12 cellular contexts compared by ENCODE assay signal in the genomic region with DNA sequence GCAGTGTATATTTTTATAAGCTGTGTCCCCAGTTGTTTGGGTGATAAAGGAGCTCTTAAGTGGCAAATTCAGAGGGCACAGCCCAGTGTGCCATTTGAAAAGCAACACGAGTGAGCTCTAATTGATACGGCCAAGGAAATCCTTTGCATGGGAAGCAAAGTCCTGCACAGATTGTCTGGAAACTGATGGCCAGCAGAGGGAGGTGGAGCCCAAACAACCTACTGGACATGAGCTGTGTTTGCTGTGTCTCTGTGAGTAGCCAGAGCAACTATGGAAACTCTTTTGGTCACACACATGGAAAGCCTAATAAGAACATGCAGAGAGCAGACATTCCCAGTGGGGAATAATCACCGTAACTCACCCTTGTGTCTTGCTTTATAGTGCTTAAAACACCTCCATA. TPM values are rescaled to one million over a fixed set of nuclear protein-coding genes. Genes with fewer than 3 reads are reported as not detected.
DNase-seq lines count a peak whose midpoint lies in the region; ATAC-seq and TF ChIP-seq lines count a peak whose summit lies in the region.
"Had no signal": no experiment of that assay in that cellular context is flagged by ENCODE, and none has a peak within 500 bp of the region (broad histone marks: within the 10 kb centered on the region; RNA-seq: fewer than 3 reads in every experiment).

No MANE protein-coding gene starts in this region.

- TF ChIP-seq RAD21 in Ishikawa (IDR thresholded peaks at IDR 0.05; ENCODE audit: low read depth) = peak; percentile 22; the same call in 1 of the 2 replicates
- TF ChIP-seq RAD21 in liver (IDR thresholded peaks at IDR 0.05) = peak; percentile 66 to 76

- 43 to 49% methylated on average over 3 of the region's 3 CpGs for WGBS in body of pancreas, 2 donors
- 51% methylated on average over 3 of the region's 3 CpGs for WGBS in liver

- H3K36me3 ChIP-seq in BE2C (no peaks in the 10 kb centered on the region), body of pancreas (replicated peaks in 1 of 2; ENCODE audit: insufficient read depth in 1 of 2, low read depth in 2 of 2) (no peaks in the 10 kb centered on the region), liver (ENCODE audit: control insufficient read depth in 4 of 4, insufficient read depth in 3 of 4, low read depth in 1 of 4, low read length in 3 of 4) (peaks cover 0 to 8% (median 2%) of the 10 kb centered on the region in 4 donors)

- no peak for DNase-seq in BE2C
- DNase-seq in body of pancreas = peak in 3 of 4 donors; percentile 33 to 48 (median 46)
- no peak for DNase-seq in G401 (ENCODE audit: low spot score)
- DNase-seq in DMS 273 (lab: John Stamatoyannopoulos, UW; ENCODE audit: unreplicated experiment) = no peak
- no peak for DNase-seq in activated T-cell treated with anti-CD3 and anti-CD28 coated beads, Interleukin-2, amount 50 U/mL, for 4 hours
- DNase-seq: foreskin melanocyte, mesenchymal stem cell, T1000 had no signal

- no peaks in the 10 kb centered on the region for H3K36me3 Mint-ChIP-seq in activated T-cell treated with anti-CD3 and anti-CD28 coated beads, Interleukin-2, amount 50 U/mL, for 4 hours (ENCODE audit: insufficient read depth)

- no peak for TF ChIP-seq EP300 in Ishikawa (IDR thresholded peaks at IDR 0.05; ENCODE audit: borderline replicate concordance)

- ATAC-seq in body of pancreas = peak; percentile 45
- ATAC-seq in activated CD4-positive, CD25-positive, alpha-beta regulatory T cell treated with anti-CD3 and anti-CD28 coated beads, Interleukin-2, amount 50 U/mL, for 24 hours = no peak
- no peak for ATAC-seq in activated T-cell treated with anti-CD3 and anti-CD28 coated beads, Interleukin-2, amount 50 U/mL, for 4 hours

- in situ Hi-C loops in G401 (cut with HindIII; ENCODE audit: low sequenced_read_pairs) = no loop called here

- H3K4me1 Mint-ChIP-seq in activated T-cell treated with anti-CD3 and anti-CD28 coated beads, Interleukin-2, amount 50 U/mL, for 4 hours (ENCODE audit: low read depth) = no peaks in the 10 kb centered on the region

- H3K27ac ChIP-seq in body of pancreas (peak overlapping the region in 1 of 4 donors; percentile 2), liver (ENCODE audit: low read depth in 1 of 2, low read length in 2 of 2) (no peak overlapping the region)
- H3K27ac ChIP-seq: skin epidermis had no signal

- TF ChIP-seq CTCF in BE2C (IDR thresholded peaks at IDR 0.05; ENCODE audit: low read depth, low read length) = peak; percentile 27
- peak in 4 of 7 experiments; percentile 37 to 46 (median 43) for TF ChIP-seq CTCF in body of pancreas (IDR thresholded peaks at IDR 0.05)
- TF ChIP-seq CTCF in liver (IDR thresholded peaks at IDR 0.05; ENCODE audit: low read depth, low read length, missing input control) = peak; percentile 43

- no peak overlapping the region for H3K4me3 Mint-ChIP-seq in activated T-cell treated with anti-CD3 and anti-CD28 coated beads, Interleukin-2, amount 50 U/mL, for 4 hours

- H3K27me3 ChIP-seq in BE2C (peaks cover 13% of the 10 kb centered on the region), body of pancreas (no peaks in the 10 kb centered on the region), liver (ENCODE audit: control insufficient read depth in 4 of 4, insufficient read depth in 4 of 4, low read length in 3 of 4) (no peaks in the 10 kb centered on the region)

- no peak overlapping the region for H3K9ac ChIP-seq in liver (ENCODE audit: low read depth in 1 of 2, low read length in 2 of 2)

- H3K9me3 Mint-ChIP-seq in activated T-cell treated with anti-CD3 and anti-CD28 coated beads, Interleukin-2, amount 50 U/mL, for 4 hours = no peaks in the 10 kb centered on the region

- intact Hi-C loops in body of pancreas (cut with DNase I) = no loop called here

- H3K9me3 ChIP-seq in BE2C (no peaks in the 10 kb centered on the region), body of pancreas (no peaks in the 10 kb centered on the region), liver (ENCODE audit: control insufficient read depth in 4 of 4, low read length in 3 of 4) (no peaks in the 10 kb centered on the region)

- H3K27me3 Mint-ChIP-seq in activated T-cell treated with anti-CD3 and anti-CD28 coated beads, Interleukin-2, amount 50 U/mL, for 4 hours (ENCODE audit: low read depth) = peaks cover 50% of the 10 kb centered on the region

- H3K4me1 ChIP-seq in BE2C = no peaks in the 10 kb centered on the region
- H3K4me1 ChIP-seq in body of pancreas = peaks cover 47% of the 10 kb centered on the region
- peaks cover 3 to 44% (median 19%) of the 10 kb centered on the region in 4 donors for H3K4me1 ChIP-seq in liver (ENCODE audit: control insufficient read depth in 4 of 4, insufficient read depth in 4 of 4, low read length in 3 of 4)

- TF ChIP-seq POLR2A in body of pancreas (IDR thresholded peaks at IDR 0.05) = no peak

- H3K4me3 ChIP-seq in BE2C (ENCODE audit: low read depth, low read length) (no peak overlapping the region), body of pancreas (no peak overlapping the region), liver (ENCODE audit: low read depth in 1 of 3, low read length in 3 of 3) (no peak overlapping the region)
- H3K4me3 ChIP-seq: skin epidermis had no signal

TF ChIP-seq in Ishikawa, 13 proteins besides CTCF, POLR2A, EP300 and RAD21:
- TF ChIP-seq TCF12 (IDR thresholded peaks at IDR 0.05; ENCODE audit: low read depth) = no peak
- TF ChIP-seq CREB1 (IDR thresholded peaks at IDR 0.05; ENCODE audit: low read depth) = no peak
TF ChIP-seq in Ishikawa: peak in this region for 0.

TF ChIP-seq in liver, 16 proteins besides CTCF, POLR2A, EP300 and RAD21:
- TF ChIP-seq, protein P1, sequence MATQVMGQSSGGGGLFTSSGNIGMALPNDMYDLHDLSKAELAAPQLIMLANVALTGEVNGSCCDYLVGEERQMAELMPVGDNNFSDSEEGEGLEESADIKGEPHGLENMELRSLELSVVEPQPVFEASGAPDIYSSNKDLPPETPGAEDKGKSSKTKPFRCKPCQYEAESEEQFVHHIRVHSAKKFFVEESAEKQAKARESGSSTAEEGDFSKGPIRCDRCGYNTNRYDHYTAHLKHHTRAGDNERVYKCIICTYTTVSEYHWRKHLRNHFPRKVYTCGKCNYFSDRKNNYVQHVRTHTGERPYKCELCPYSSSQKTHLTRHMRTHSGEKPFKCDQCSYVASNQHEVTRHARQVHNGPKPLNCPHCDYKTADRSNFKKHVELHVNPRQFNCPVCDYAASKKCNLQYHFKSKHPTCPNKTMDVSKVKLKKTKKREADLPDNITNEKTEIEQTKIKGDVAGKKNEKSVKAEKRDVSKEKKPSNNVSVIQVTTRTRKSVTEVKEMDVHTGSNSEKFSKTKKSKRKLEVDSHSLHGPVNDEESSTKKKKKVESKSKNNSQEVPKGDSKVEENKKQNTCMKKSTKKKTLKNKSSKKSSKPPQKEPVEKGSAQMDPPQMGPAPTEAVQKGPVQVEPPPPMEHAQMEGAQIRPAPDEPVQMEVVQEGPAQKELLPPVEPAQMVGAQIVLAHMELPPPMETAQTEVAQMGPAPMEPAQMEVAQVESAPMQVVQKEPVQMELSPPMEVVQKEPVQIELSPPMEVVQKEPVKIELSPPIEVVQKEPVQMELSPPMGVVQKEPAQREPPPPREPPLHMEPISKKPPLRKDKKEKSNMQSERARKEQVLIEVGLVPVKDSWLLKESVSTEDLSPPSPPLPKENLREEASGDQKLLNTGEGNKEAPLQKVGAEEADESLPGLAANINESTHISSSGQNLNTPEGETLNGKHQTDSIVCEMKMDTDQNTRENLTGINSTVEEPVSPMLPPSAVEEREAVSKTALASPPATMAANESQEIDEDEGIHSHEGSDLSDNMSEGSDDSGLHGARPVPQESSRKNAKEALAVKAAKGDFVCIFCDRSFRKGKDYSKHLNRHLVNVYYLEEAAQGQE (IDR thresholded peaks at IDR 0.05) = no peak
- TF ChIP-seq, protein P2, sequence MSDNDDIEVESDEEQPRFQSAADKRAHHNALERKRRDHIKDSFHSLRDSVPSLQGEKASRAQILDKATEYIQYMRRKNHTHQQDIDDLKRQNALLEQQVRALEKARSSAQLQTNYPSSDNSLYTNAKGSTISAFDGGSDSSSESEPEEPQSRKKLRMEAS (IDR thresholded peaks at IDR 0.05) = no peak
- TF ChIP-seq, protein P3, sequence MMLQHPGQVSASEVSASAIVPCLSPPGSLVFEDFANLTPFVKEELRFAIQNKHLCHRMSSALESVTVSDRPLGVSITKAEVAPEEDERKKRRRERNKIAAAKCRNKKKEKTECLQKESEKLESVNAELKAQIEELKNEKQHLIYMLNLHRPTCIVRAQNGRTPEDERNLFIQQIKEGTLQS (IDR thresholded peaks at IDR 0.05) = no peak
- TF ChIP-seq HNF4A (conservative IDR thresholded peaks at IDR 0.05) (no peak), GABPA (IDR thresholded peaks at IDR 0.05 in 1 of 2, conservative IDR thresholded peaks at IDR 0.05 in 1 of 2) (no peak), YY1 (IDR thresholded peaks at IDR 0.05) (no peak), SP1 (IDR thresholded peaks at IDR 0.05) (no peak), HNF4G (IDR thresholded peaks at IDR 0.05) (no peak), NR2F2 (IDR thresholded peaks at IDR 0.05) (no peak), FOXA2 (IDR thresholded peaks at IDR 0.05) (no peak), JUND (IDR thresholded peaks at IDR 0.05) (no peak), EGR1 (IDR thresholded peaks at IDR 0.05; ENCODE audit: low read depth in 2 of 2) (no peak), RXRA (IDR thresholded peaks at IDR 0.05) (no peak), FOXA1 (IDR thresholded peaks at IDR 0.05) (no peak), TAF1 (conservative IDR thresholded peaks at IDR 0.05) (no peak)
- TF ChIP-seq, protein P4, sequence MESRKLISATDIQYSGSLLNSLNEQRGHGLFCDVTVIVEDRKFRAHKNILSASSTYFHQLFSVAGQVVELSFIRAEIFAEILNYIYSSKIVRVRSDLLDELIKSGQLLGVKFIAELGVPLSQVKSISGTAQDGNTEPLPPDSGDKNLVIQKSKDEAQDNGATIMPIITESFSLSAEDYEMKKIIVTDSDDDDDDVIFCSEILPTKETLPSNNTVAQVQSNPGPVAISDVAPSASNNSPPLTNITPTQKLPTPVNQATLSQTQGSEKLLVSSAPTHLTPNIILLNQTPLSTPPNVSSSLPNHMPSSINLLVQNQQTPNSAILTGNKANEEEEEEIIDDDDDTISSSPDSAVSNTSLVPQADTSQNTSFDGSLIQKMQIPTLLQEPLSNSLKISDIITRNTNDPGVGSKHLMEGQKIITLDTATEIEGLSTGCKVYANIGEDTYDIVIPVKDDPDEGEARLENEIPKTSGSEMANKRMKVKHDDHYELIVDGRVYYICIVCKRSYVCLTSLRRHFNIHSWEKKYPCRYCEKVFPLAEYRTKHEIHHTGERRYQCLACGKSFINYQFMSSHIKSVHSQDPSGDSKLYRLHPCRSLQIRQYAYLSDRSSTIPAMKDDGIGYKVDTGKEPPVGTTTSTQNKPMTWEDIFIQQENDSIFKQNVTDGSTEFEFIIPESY (IDR thresholded peaks at IDR 0.05) = no peak
TF ChIP-seq in liver: peak in this region for 0.

RNA-seq across cellular contexts. Expression of a gene that starts 24.4 kb away (rescaled TPM):
- not detected for polyA plus RNA-seq in BE2C (2012; ENCODE audit: insufficient read depth, insufficient read length, low read depth)
- total RNA-seq in body of pancreas (100 to 1,000 TPM in 1 of 2 donors, 10 to 100 TPM in 1; 68.0 to 126 TPM), liver (10 to 100 TPM; 14.1 to 51.0 TPM)
- polyA plus RNA-seq in liver = 10 to 100 TPM in 1 of 2 donors, 1 to 10 TPM in 1; 7.7 to 15.4 TPM
- total RNA-seq in G401 (2014; rRNA removed; shearing (Covaris generic)) = not detected in 2 replicates
- total RNA-seq in activated T-cell treated with anti-CD3 and anti-CD28 coated beads, Interleukin-2, amount 50 U/mL, for 4 hours = under 1 TPM in 1 of 3 donors, not detected in 2; 0.25 TPM

Comparison
In these comparisons a context has a peak if more than half of its experiments do, and no peak if none do; other contexts are left out.
1. DNase-seq: peak in body of pancreas (3 of 4); none in BE2C (single experiment), G401 (single experiment), DMS 273 (single experiment) and activated T-cell treated with anti-CD3 and anti-CD28 coated beads, Interleukin-2, amount 50 U/mL, for 4 hours (single experiment).
2. RNA of a gene that starts 24.4 kb away (total RNA-seq): 68.0 to 126 TPM in body of pancreas and 14.1 to 51.0 TPM in liver; 0.25 TPM in activated T-cell treated with anti-CD3 and anti-CD28 coated beads, Interleukin-2, amount 50 U/mL, for 4 hours and not detected in G401; every median in the first group is over 10 times any median in the second.
3. Peak in every context shown above with its lines, with median percentiles within 50 percentile points of each other: CTCF ChIP-seq.